1 cellular context compared by ENCODE assay signal in the genomic region with DNA sequence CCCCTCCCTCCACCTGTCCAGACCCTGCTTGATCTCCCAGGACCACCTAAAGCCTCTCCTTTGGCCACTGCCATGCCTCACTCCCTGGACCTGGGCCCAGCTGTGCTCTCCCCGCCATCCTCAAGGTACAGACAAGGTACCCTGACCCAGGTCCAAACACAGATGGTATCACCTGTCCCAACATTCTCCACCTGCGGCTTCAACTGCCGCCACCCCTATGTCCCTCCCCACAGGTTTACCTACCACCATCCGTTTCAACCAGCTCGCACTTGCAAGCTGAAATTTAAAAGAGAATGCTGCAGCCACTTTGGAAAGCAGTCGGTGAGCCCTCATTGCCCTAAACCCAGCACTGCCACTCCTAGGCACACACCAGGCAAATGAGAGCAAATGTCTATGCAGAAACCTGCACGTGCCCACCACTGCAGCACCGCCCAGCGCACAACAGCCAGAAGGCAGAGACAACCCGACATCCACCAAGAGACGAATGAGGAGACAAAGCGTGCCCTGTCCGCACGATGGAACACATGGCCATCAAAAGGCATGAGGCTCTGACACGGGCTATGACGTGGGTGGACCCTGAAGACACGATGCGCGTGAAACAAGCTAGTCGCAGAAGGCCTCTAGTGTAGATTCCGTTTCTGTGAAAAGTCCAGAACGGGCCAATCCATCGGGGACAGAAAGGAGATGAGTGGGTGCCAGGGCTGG.
TF ChIP-seq lines count a peak whose summit lies in the region.

No MANE protein-coding gene starts in this region.

TF ChIP-seq in A549, 52 proteins besides CTCF, POLR2A, EP300 and RAD21 (continued from another document):
- TF ChIP-seq, protein P1, sequence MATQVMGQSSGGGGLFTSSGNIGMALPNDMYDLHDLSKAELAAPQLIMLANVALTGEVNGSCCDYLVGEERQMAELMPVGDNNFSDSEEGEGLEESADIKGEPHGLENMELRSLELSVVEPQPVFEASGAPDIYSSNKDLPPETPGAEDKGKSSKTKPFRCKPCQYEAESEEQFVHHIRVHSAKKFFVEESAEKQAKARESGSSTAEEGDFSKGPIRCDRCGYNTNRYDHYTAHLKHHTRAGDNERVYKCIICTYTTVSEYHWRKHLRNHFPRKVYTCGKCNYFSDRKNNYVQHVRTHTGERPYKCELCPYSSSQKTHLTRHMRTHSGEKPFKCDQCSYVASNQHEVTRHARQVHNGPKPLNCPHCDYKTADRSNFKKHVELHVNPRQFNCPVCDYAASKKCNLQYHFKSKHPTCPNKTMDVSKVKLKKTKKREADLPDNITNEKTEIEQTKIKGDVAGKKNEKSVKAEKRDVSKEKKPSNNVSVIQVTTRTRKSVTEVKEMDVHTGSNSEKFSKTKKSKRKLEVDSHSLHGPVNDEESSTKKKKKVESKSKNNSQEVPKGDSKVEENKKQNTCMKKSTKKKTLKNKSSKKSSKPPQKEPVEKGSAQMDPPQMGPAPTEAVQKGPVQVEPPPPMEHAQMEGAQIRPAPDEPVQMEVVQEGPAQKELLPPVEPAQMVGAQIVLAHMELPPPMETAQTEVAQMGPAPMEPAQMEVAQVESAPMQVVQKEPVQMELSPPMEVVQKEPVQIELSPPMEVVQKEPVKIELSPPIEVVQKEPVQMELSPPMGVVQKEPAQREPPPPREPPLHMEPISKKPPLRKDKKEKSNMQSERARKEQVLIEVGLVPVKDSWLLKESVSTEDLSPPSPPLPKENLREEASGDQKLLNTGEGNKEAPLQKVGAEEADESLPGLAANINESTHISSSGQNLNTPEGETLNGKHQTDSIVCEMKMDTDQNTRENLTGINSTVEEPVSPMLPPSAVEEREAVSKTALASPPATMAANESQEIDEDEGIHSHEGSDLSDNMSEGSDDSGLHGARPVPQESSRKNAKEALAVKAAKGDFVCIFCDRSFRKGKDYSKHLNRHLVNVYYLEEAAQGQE (IDR thresholded peaks at IDR 0.05), result no peak
- TF ChIP-seq, protein P2, sequence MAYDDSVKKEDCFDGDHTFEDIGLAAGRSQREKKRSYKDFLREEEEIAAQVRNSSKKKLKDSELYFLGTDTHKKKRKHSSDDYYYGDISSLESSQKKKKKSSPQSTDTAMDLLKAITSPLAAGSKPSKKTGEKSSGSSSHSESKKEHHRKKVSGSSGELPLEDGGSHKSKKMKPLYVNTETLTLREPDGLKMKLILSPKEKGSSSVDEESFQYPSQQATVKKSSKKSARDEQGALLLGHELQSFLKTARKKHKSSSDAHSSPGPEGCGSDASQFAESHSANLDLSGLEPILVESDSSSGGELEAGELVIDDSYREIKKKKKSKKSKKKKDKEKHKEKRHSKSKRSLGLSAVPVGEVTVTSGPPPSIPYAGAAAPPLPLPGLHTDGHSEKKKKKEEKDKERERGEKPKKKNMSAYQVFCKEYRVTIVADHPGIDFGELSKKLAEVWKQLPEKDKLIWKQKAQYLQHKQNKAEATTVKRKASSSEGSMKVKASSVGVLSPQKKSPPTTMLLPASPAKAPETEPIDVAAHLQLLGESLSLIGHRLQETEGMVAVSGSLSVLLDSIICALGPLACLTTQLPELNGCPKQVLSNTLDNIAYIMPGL (CRISPR knock-in tag; IDR thresholded peaks at IDR 0.05; ENCODE audit: borderline replicate concordance), result no peak
